Comparison of ENCODE assay signal across 22 cellular contexts in the genomic region with DNA sequence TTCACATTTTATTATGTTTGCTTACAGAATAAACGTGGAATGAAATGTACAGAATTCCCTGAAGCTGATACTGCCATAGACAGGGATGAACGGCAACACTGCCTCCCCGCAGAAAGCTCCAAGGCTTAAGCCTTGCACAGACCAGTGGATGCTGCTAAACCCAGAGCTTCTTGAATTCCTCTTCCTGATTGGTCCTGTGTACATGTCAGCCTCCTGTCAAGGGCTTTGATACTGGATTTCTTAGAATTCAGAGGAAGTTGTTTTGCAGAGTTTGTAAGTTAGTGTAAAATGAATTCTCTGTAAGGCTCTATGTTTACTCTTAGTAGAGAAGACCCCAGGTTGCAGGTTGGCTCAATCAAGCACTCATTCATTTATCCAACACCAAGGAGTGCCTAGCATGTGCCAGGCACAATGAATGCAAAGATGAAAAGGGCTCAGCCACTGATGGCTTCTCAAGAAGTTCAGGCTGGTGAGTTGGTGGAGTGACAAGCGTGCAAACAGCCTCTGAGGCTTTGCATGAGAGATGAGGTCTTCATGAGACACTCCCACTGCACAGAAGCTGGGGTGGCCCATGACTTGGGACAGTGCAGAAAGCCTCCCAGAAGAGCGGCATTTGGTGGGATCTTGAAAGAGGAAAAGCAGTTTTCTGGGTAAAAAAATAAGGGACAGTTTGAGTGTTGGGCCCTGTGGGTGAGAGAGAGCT.
"Had no signal": no experiment of that assay in that cellular context is flagged by ENCODE, and none has a peak within 500 bp of the region (broad histone marks: within the 10 kb centered on the region; RNA-seq: fewer than 3 reads in every experiment).

No MANE protein-coding gene starts in this region.

- H3K27me3 ChIP-seq: breast epithelium had no signal

- H3K4me1 ChIP-seq: breast epithelium had no signal

- H3K36me3 Mint-ChIP-seq: WTC11 had no signal

- H3K9me3 Mint-ChIP-seq: activated T-helper 17 cell treated with anti-CD3 and anti-CD28 coated beads, Interleukin-2, amount 50 U/mL, for 72 hours; WTC11 had no signal

- DNase-seq: activated CD4-positive, alpha-beta T cell treated with anti-CD3 and anti-CD28 coated beads, Interleukin-2, amount 50 U/mL, for 1 hour; activated CD4-positive, CD25-positive, alpha-beta regulatory T cell treated with anti-CD3 and anti-CD28 coated beads, Interleukin-2, amount 50 U/mL, for 72 hours; activated CD8-positive, alpha-beta memory T cell treated with anti-CD3 and anti-CD28 coated beads for 24 hours; activated gamma-delta T cell; activated T-cell treated with anti-CD3 and anti-CD28 coated beads, Interleukin-2, amount 50 U/mL, for 48 hours; aorta; central memory CD4-positive, alpha-beta T cell; MM.1S; NCI-H1105; NCI-H1436; NCI-H1694 treated with DMSO at 0.1 percent for 48 hours; NCI-H2029 treated with DMSO at 0.1 percent for 48 hours; NCI-H345; NCI-H510A; NCI-H526 treated with DMSO at 0.1 percent for 48 hours; NCI-H82; SIG-M5 had no signal

- H3K9me3 ChIP-seq: breast epithelium had no signal

- H3K4me1 Mint-ChIP-seq: activated T-helper 17 cell treated with anti-CD3 and anti-CD28 coated beads, Interleukin-2, amount 50 U/mL, for 72 hours; WTC11 had no signal

- H3K36me3 ChIP-seq: breast epithelium had no signal

- H3K4me2 ChIP-seq: KMS-11 had no signal

- H3K4me3 ChIP-seq: breast epithelium, coronary artery had no signal

- H3K9ac ChIP-seq: KMS-11 had no signal

- H3K27ac Mint-ChIP-seq: activated T-helper 17 cell treated with anti-CD3 and anti-CD28 coated beads, Interleukin-2, amount 50 U/mL, for 72 hours; WTC11 had no signal

- ATAC-seq: activated T-helper 17 cell treated with anti-CD3 and anti-CD28 coated beads, Interleukin-2, amount 50 U/mL, for 72 hours; WTC11 had no signal

- H3K4me3 Mint-ChIP-seq: activated T-helper 17 cell treated with anti-CD3 and anti-CD28 coated beads, Interleukin-2, amount 50 U/mL, for 72 hours; WTC11 had no signal

- H3K27ac ChIP-seq: breast epithelium, coronary artery, KMS-11 had no signal
